ENCODE assay signal across 8 cellular contexts in genomic region chr3:163490119-163490518, GRCh38.
DNase-seq lines count a peak whose midpoint lies in the region; ATAC-seq and TF ChIP-seq lines count a peak whose summit lies in the region.

No MANE protein-coding gene starts in this region.

- H3K4me1 Mint-ChIP-seq in activated T-cell treated with anti-CD3 and anti-CD28 coated beads, Interleukin-2, amount 50 U/mL, for 24 hours (ENCODE audit: low read depth) = no peaks in the 10 kb centered on the region
- H3K4me1 Mint-ChIP-seq in effector memory CD8-positive, alpha-beta T cell (ENCODE audit: low read depth in 2 of 2) = no peaks in the 10 kb centered on the region

- no peaks in the 10 kb centered on the region for H3K36me3 Mint-ChIP-seq in activated T-cell treated with anti-CD3 and anti-CD28 coated beads, Interleukin-2, amount 50 U/mL, for 24 hours (ENCODE audit: low read depth)
- no peaks in the 10 kb centered on the region for H3K36me3 Mint-ChIP-seq in effector memory CD8-positive, alpha-beta T cell (ENCODE audit: insufficient read depth)

- no peak overlapping the region for H3K27ac Mint-ChIP-seq in activated T-cell treated with anti-CD3 and anti-CD28 coated beads, Interleukin-2, amount 50 U/mL, for 24 hours
- no peak overlapping the region for H3K27ac Mint-ChIP-seq in effector memory CD8-positive, alpha-beta T cell

- ATAC-seq in GM21717 (IDR thresholded peaks at IDR 0.05; ENCODE audit: unreplicated experiment) = peak; percentile 94
- ATAC-seq in effector memory CD8-positive, alpha-beta T cell (replicated peaks) = no peak

- H3K27me3 Mint-ChIP-seq in activated T-cell treated with anti-CD3 and anti-CD28 coated beads, Interleukin-2, amount 50 U/mL, for 24 hours = no peaks in the 10 kb centered on the region
- no peaks in the 10 kb centered on the region for H3K27me3 Mint-ChIP-seq in effector memory CD8-positive, alpha-beta T cell

- peak; percentile 8 for DNase-seq in activated T-cell treated with anti-CD3 and anti-CD28 coated beads for 48 hours (ENCODE audit: low read depth)
- no peak for DNase-seq in activated T-cell treated with anti-CD3 and anti-CD28 coated beads, Interleukin-2, amount 50 U/mL, for 24 hours
- peak; percentile 15 to 30 for DNase-seq in activated CD4-positive, alpha-beta T cell treated with anti-CD3 and anti-CD28 coated beads, Interleukin-2, amount 50 U/mL, for 48 hours
- peak; percentile 18 for DNase-seq in left kidney (ENCODE audit: low read depth, low spot score)
- DNase-seq in NCI-H187 treated with DMSO at 0.1 percent for 48 hours (lab: John Stamatoyannopoulos, UW) = no peak
- DNase-seq in effector memory CD8-positive, alpha-beta T cell = no peak

- H3K9me3 Mint-ChIP-seq in activated T-cell treated with anti-CD3 and anti-CD28 coated beads, Interleukin-2, amount 50 U/mL, for 24 hours = no peaks in the 10 kb centered on the region
- H3K9me3 Mint-ChIP-seq in effector memory CD8-positive, alpha-beta T cell = peaks cover 9 to 32% of the 10 kb centered on the region in 2 donors

- peak; percentile 51; the same call in 1 of the 2 replicates for TF ChIP-seq CTCF in LNCAP (IDR thresholded peaks at IDR 0.05)

- H3K4me3 Mint-ChIP-seq in activated T-cell treated with anti-CD3 and anti-CD28 coated beads, Interleukin-2, amount 50 U/mL, for 24 hours = no peak overlapping the region
- H3K4me3 Mint-ChIP-seq in effector memory CD8-positive, alpha-beta T cell = no peak overlapping the region

Comparison
In these comparisons a context has a peak if more than half of its experiments do, and no peak if none do; other contexts are left out.
1. DNase-seq: peak in activated T-cell treated with anti-CD3 and anti-CD28 coated beads for 48 hours (single experiment), activated CD4-positive, alpha-beta T cell treated with anti-CD3 and anti-CD28 coated beads, Interleukin-2, amount 50 U/mL, for 48 hours (2 of 2) and left kidney (single experiment); none in activated T-cell treated with anti-CD3 and anti-CD28 coated beads, Interleukin-2, amount 50 U/mL, for 24 hours (single experiment), NCI-H187 treated with DMSO at 0.1 percent for 48 hours (single experiment) and effector memory CD8-positive, alpha-beta T cell (0 of 3).